ENCODE assay signal across 26 cellular contexts in the genomic region with DNA sequence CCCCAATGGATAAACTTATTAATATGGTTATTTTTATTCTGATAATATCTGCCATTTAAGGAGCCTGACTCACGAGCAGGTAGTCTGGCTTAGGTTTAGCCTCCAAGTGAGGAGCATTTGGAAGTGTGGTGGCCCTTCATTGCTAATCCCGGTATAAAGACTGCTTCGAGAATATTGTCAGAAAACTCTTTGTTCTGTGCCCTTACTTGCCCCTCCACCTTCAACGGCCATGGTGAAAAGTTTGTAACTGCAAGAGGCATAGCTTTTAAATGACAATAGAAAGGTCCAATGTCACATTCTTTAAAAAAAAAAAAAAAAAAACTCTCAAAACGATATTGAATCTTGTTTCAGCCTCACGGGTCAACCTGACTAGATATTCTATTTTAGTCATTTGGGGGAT.
"Had no signal": no experiment of that assay in that cellular context is flagged by ENCODE, and none has a peak within 500 bp of the region (broad histone marks: within the 10 kb centered on the region; RNA-seq: fewer than 3 reads in every experiment).

No MANE protein-coding gene starts in this region.

- H3K4me1 ChIP-seq: colonic mucosa, esophagus squamous epithelium, gastrocnemius medialis, heart right ventricle, lower lobe of right lung had no signal

- H3K4me1 Mint-ChIP-seq: immature natural killer cell, mesothelial cell of epicardium, naive B cell had no signal

- H3K27ac Mint-ChIP-seq: dendritic cell treated with granulocyte-macrophage colony-stimulating factor and Interleukin-4, amounts not matched to agents 40 ng/mL and 50 ng/mL, for 4 days; effector memory CD8-positive, alpha-beta T cell; endodermal cell; immature natural killer cell; mesothelial cell of epicardium; naive B cell had no signal

- H3K27me3 Mint-ChIP-seq: dendritic cell treated with granulocyte-macrophage colony-stimulating factor and Interleukin-4, amounts not matched to agents 40 ng/mL and 50 ng/mL, for 4 days; effector memory CD8-positive, alpha-beta T cell had no signal

- H3K27ac ChIP-seq: colonic mucosa, epithelial cell of prostate, esophagus squamous epithelium, gastrocnemius medialis, heart right ventricle, lower lobe of right lung had no signal

- H3K9me3 Mint-ChIP-seq: dendritic cell treated with granulocyte-macrophage colony-stimulating factor and Interleukin-4, amounts not matched to agents 40 ng/mL and 50 ng/mL, for 4 days had no signal

- H3K9me3 ChIP-seq: colonic mucosa, esophagus squamous epithelium, gastrocnemius medialis, lower lobe of right lung had no signal

- ATAC-seq: effector memory CD8-positive, alpha-beta T cell; gastrocnemius medialis; heart right ventricle; left colon; left lobe of liver; left ventricle myocardium superior; lower lobe of right lung; mucosa of descending colon had no signal

- H3K36me3 Mint-ChIP-seq: immature natural killer cell, mesothelial cell of epicardium, naive B cell had no signal

- H3K27me3 ChIP-seq: colonic mucosa, esophagus squamous epithelium, gastrocnemius medialis, heart right ventricle had no signal

- H3K4me3 ChIP-seq: colonic mucosa, esophagus squamous epithelium, gastrocnemius medialis, heart right ventricle, lower lobe of right lung, mucosa of descending colon had no signal

- DNase-seq: colonic mucosa; cortex of kidney; effector CD8-positive, alpha-beta T cell; effector memory CD8-positive, alpha-beta T cell; endodermal cell; esophagus squamous epithelium; foreskin fibroblast; foreskin melanocyte; gastrocnemius medialis; head of caudate nucleus; heart right ventricle; hippocampal formation; immature natural killer cell; islet precursor cell; kidney; kidney glomerular epithelial cell; left colon; left ventricle myocardium superior; lower lobe of right lung; mesenchymal stem cell; mucosa of descending colon; naive B cell had no signal

- H3K4me3 Mint-ChIP-seq: dendritic cell treated with granulocyte-macrophage colony-stimulating factor and Interleukin-4, amounts not matched to agents 40 ng/mL and 50 ng/mL, for 4 days; effector memory CD8-positive, alpha-beta T cell; endodermal cell; immature natural killer cell; mesothelial cell of epicardium; naive B cell had no signal

- H3K36me3 ChIP-seq: colonic mucosa, esophagus squamous epithelium, gastrocnemius medialis, heart right ventricle, lower lobe of right lung had no signal
